In the genomic region with DNA sequence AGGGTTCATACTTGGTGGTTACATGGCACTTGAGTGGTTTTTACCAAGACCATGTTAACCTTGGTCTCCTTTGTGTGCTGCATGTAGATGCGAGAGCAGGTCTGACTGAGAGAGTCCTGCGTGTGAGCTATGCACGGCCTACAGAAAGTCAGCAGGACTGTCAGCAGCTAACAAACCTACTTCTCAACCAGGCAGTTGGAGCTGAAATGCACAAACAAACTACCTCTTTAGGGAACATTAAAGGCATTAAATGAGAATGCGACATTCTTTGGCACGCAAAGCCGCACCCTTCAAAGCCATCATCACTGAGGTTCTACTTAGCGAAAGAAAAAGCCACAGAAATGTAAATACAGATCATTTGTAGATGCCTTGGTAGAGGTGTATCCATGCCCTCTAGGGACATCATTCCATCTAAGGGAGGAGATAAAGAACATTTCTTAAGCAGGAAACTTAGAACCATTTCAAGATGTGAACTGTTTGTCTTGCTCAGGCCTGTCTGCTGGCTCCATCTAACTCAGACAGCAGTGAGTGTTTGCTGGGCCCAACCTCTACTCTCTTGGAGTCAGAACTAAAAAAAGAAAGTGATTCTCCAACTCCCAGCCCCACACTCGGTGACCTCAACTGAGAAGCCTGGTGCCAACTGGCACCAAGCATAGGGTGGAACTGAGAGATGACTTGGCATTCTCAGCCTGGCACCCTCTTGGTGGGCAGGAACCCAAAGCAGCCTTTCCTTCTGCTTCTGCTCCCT, we compare ENCODE assay signal across 14 cellular contexts.
DNase-seq lines count a peak whose midpoint lies in the region; ATAC-seq and TF ChIP-seq lines count a peak whose summit lies in the region.
"Had no signal": no experiment of that assay in that cellular context is flagged by ENCODE, and none has a peak within 500 bp of the region (broad histone marks: within the 10 kb centered on the region; RNA-seq: fewer than 3 reads in every experiment).

No MANE protein-coding gene starts in this region.

- in situ Hi-C loops in GM13976 (cut with MboI; ENCODE audit: low sequenced_read_pairs, unreplicated experiment), result loop anchor here (25.0 kb wide), 1 partner anchor 497 kb away; no protein-coding TSS in a partner anchor

- H3K79me2 ChIP-seq in MM.1S (ENCODE audit: low read length), result no peaks in the 10 kb centered on the region

- H3K9ac ChIP-seq in MM.1S (ENCODE audit: low read length), result no peak overlapping the region

- H3F3A ChIP-seq in MM.1S (ENCODE audit: insufficient read depth, low read length), result no peaks in the 10 kb centered on the region

- intact Hi-C loops in Right ventricle myocardium superior (cut with DNase I) (no loop called here), A673 (cut with micrococcal nuclease; ENCODE audit: unreplicated experiment) (no loop called here)

- CTCF ChIA-PET in RWPE1 (lab: Yijun Ruan, JAX), result no interaction called here
- CTCF ChIA-PET in A673 (lab: Charles Lee), result no interaction called here

- H3K27ac ChIP-seq in RWPE1 (peak overlapping the region; percentile 77), A673 (ENCODE audit: low read depth, low read length, poor library complexity, severe bottlenecking) (no peak overlapping the region), MM.1S (ENCODE audit: low read length) (no peak overlapping the region)
- H3K27ac ChIP-seq: pancreas, Peyer's patch had no signal

- H3K9me2 ChIP-seq in MM.1S (replicated peaks; ENCODE audit: insufficient read depth, low read length), result no peaks in the 10 kb centered on the region

- DNase-seq in AG20443 (ENCODE audit: low spot score), result peak; percentile 22
- DNase-seq in RWPE1 (ENCODE audit: low spot score), result no peak
- DNase-seq in Right ventricle myocardium superior, result peak; percentile 70
- DNase-seq in occipital lobe (lab: John Stamatoyannopoulos, UW), result peak; percentile 17
- DNase-seq in A673 (ENCODE audit: low spot score), result no peak
- no peak for DNase-seq in GM13976 (ENCODE audit: low spot score)
- DNase-seq in MM.1S, result no peak
- DNase-seq: amniotic stem cell, DMS53, KG1, pancreas, Peyer's patch, T1000 had no signal

- no peak overlapping the region for H3K4me3 ChIP-seq in A673 (ENCODE audit: low read depth, low read length, poor library complexity, severe bottlenecking)
- no peak overlapping the region for H3K4me3 ChIP-seq in MM.1S (ENCODE audit: low read length)
- H3K4me3 ChIP-seq: pancreas, Peyer's patch had no signal

- peaks cover 4% of the 10 kb centered on the region for H3K27me3 ChIP-seq in A673 (replicated peaks; ENCODE audit: insufficient read depth, low read depth, low read length, poor library complexity)
- no peaks in the 10 kb centered on the region for H3K27me3 ChIP-seq in MM.1S (replicated peaks; ENCODE audit: insufficient read depth, low read length)
- H3K27me3 ChIP-seq: pancreas, Peyer's patch had no signal

- no peaks in the 10 kb centered on the region for H3K4me1 ChIP-seq in A673 (ENCODE audit: insufficient read depth, low read length, poor library complexity, severe bottlenecking)
- no peaks in the 10 kb centered on the region for H3K4me1 ChIP-seq in MM.1S (ENCODE audit: low read length)
- H3K4me1 ChIP-seq: pancreas, Peyer's patch had no signal

- H2AFZ ChIP-seq in MM.1S (ENCODE audit: low read length), result no peak overlapping the region

- POLR2A ChIA-PET in RWPE1 (lab: Yijun Ruan, JAX; ENCODE audit: low non-redundant PET), result no interaction called here
- POLR2A ChIA-PET in A673 (lab: Charles Lee; ENCODE audit: low non-redundant PET), result no interaction called here

- no peaks in the 10 kb centered on the region for H3K36me3 ChIP-seq in A673 (ENCODE audit: insufficient read depth, low read length, poor library complexity, severe bottlenecking)
- no peaks in the 10 kb centered on the region for H3K36me3 ChIP-seq in MM.1S (replicated peaks; ENCODE audit: insufficient read depth, low read length)
- H3K36me3 ChIP-seq: pancreas, Peyer's patch had no signal

- H3K4me2 ChIP-seq in MM.1S (ENCODE audit: low read depth, low read length), result no peak overlapping the region

- TF ChIP-seq CTCF in RWPE1 (conservative IDR thresholded peaks at IDR 0.05; ENCODE audit: low read depth) (no peak), A673 (conservative IDR thresholded peaks at IDR 0.05; ENCODE audit: low read depth, low read length) (no peak), GM13976 (IDR thresholded peaks at IDR 0.05; ENCODE audit: borderline replicate concordance, control extremely low read depth, extremely low read depth, insufficient read depth, missing control alignments) (no peak), MM.1S (IDR thresholded peaks at IDR 0.05; ENCODE audit: low read length) (no peak)

- H3K9me3 ChIP-seq in A673 (ENCODE audit: low read depth, low read length, poor library complexity, severe bottlenecking) (no peaks in the 10 kb centered on the region), MM.1S (replicated peaks; ENCODE audit: insufficient read depth, low read length) (no peaks in the 10 kb centered on the region)
- H3K9me3 ChIP-seq: pancreas, Peyer's patch had no signal

- ATAC-seq in Right ventricle myocardium superior (ENCODE audit: poor library complexity), result peak; percentile 99
- no peak for ATAC-seq in HG02973 (IDR thresholded peaks at IDR 0.05; ENCODE audit: unreplicated experiment)

- BruUV-seq in A673 (replicated peaks; lab: Mats Ljungman, UMichigan), result no TSS peak

- H4K20me1 ChIP-seq in MM.1S (ENCODE audit: insufficient read depth, low read length), result no peaks in the 10 kb centered on the region

Comparison
In these comparisons a context has a peak if more than half of its experiments do, and no peak if none do; other contexts are left out.
1. DNase-seq: peak in AG20443 (single experiment), Right ventricle myocardium superior (single experiment) and occipital lobe (single experiment); none in RWPE1 (single experiment), A673 (single experiment), GM13976 (single experiment) and MM.1S (single experiment).